Comparison of ENCODE assay signal across 9 cellular contexts in the genomic region with DNA sequence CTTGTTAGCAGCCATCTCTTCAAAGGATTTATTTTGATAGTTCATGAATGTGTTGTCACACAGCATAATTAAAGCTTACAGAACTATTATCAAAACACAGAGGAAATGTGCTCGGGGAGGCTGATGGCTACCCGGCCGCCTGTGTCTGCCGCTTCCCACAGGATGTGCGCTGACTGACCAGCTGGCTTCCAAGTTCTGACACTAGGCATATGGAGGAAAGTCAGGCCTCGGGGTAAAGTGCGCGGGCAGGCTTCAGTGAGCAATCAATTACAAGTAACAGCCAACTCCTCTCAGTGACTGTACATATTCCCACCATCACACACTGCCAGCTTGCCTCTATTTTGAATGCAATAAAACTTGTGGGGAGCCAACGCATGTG.
A peak's percentile ranks its signal among the peaks of the same experiment; 100 is the strongest.
DNase-seq lines count a peak whose midpoint lies in the region; ATAC-seq and TF ChIP-seq lines count a peak whose summit lies in the region.
"Had no signal": no experiment of that assay in that cellular context is flagged by ENCODE, and none has a peak within 500 bp of the region (broad histone marks: within the 10 kb centered on the region; RNA-seq: fewer than 3 reads in every experiment).

No MANE protein-coding gene starts in this region.

- no peak for ATAC-seq in HG02870 (IDR thresholded peaks at IDR 0.05; ENCODE audit: unreplicated experiment)

- H3K27me3 Mint-ChIP-seq in endodermal cell (ENCODE audit: insufficient read depth), result no peaks in the 10 kb centered on the region

- H3K36me3 ChIP-seq in endodermal cell (ENCODE audit: control insufficient read depth, insufficient read depth, low read length), result no peaks in the 10 kb centered on the region
- H3K36me3 ChIP-seq in effector memory CD4-positive, alpha-beta T cell (ENCODE audit: control insufficient read depth, insufficient read depth, low read length), result no peaks in the 10 kb centered on the region

- H3K9ac ChIP-seq in endodermal cell (ENCODE audit: extremely low read depth, low read length, poor library complexity, severe bottlenecking), result no peak overlapping the region

- H3K9me3 ChIP-seq in endodermal cell (ENCODE audit: control insufficient read depth, low read length), result no peaks in the 10 kb centered on the region
- no peaks in the 10 kb centered on the region for H3K9me3 ChIP-seq in effector memory CD4-positive, alpha-beta T cell (ENCODE audit: control insufficient read depth, low read length)

- no peak for DNase-seq in AG04449 (ENCODE audit: low read depth, low spot score)
- DNase-seq in NB4 (ENCODE audit: low read depth), result peak; percentile 85
- no peak for DNase-seq in endodermal cell
- peak; percentile 33 for DNase-seq in mucosa of gallbladder (ENCODE audit: low spot score)
- no peak for DNase-seq in NCI-H146 treated with DMSO at 0.1 percent for 48 hours (lab: John Stamatoyannopoulos, UW; ENCODE audit: unreplicated experiment)
- no peak for DNase-seq in effector memory CD4-positive, alpha-beta T cell
- DNase-seq in NCI-H187 treated with DMSO at 0.1 percent for 48 hours (lab: John Stamatoyannopoulos, UW), result no peak

- H3K4me3 Mint-ChIP-seq in endodermal cell, result no peak overlapping the region

- WGBS in endodermal cell (ENCODE audit: insufficient coverage in 1 of 2, insufficient read length in 1 of 2), 2 experiments, result 88 to 92% methylated on average over 4 to 9 of the region's 9 CpGs

- CTCF ChIA-PET in AG04449 (lab: Yijun Ruan, JAX), result interaction anchor here (0.7 to 1.4 kb wide), 3 partner anchors 9 to 327 kb away, joined by 3 to 4 read pairs (median 4); no protein-coding TSS in a partner anchor

- no peak for TF ChIP-seq POLR2A in NB4 (IDR thresholded peaks at IDR 0.05; ENCODE audit: extremely low read depth, insufficient read length)

- no peak overlapping the region for H3K27ac Mint-ChIP-seq in endodermal cell

- H3K27ac ChIP-seq in endodermal cell (ENCODE audit: low read depth, low read length), result peak overlapping the region; percentile 78
- H3K27ac ChIP-seq in effector memory CD4-positive, alpha-beta T cell (ENCODE audit: insufficient read depth, low read length, poor library complexity, severe bottlenecking), result no peak overlapping the region
- H3K27ac ChIP-seq: C4-2B had no signal

- H3K27me3 ChIP-seq in endodermal cell (ENCODE audit: control insufficient read depth, insufficient read depth, low read length, poor library complexity, severe bottlenecking), result no peaks in the 10 kb centered on the region
- H3K27me3 ChIP-seq in effector memory CD4-positive, alpha-beta T cell (replicated peaks; ENCODE audit: control insufficient read depth, insufficient read depth, low read length, poor library complexity, severe bottlenecking), result no peaks in the 10 kb centered on the region

- H3K4me1 Mint-ChIP-seq in endodermal cell, result peaks cover 15% of the 10 kb centered on the region

- H3K36me3 Mint-ChIP-seq in endodermal cell (ENCODE audit: low read depth), result no peaks in the 10 kb centered on the region

- H3K4me3 ChIP-seq in AG04449 (ENCODE audit: low read depth, low read length), result peak overlapping the region; percentile 10
- peak overlapping the region; percentile 49 for H3K4me3 ChIP-seq in NB4 (ENCODE audit: low read depth, low read length)
- no peak overlapping the region for H3K4me3 ChIP-seq in endodermal cell (ENCODE audit: low read length)
- no peak overlapping the region for H3K4me3 ChIP-seq in effector memory CD4-positive, alpha-beta T cell (ENCODE audit: insufficient read depth, low read depth, low read length, poor library complexity, severe bottlenecking)

- H3K4me1 ChIP-seq in endodermal cell (ENCODE audit: control insufficient read depth, insufficient read depth, low read length), result no peaks in the 10 kb centered on the region
- no peaks in the 10 kb centered on the region for H3K4me1 ChIP-seq in effector memory CD4-positive, alpha-beta T cell (ENCODE audit: control insufficient read depth, insufficient read depth, low read length, poor library complexity, severe bottlenecking)

- POLR2A ChIA-PET in AG04449 (lab: Yijun Ruan, JAX), result interaction anchor here (0.6 to 0.8 kb wide), 3 partner anchors 9 to 321 kb away, joined by 3 to 4 read pairs (median 4); no protein-coding TSS in a partner anchor

- H3K9me3 Mint-ChIP-seq in endodermal cell, result no peaks in the 10 kb centered on the region

- TF ChIP-seq CTCF in AG04449 (IDR thresholded peaks at IDR 0.05; ENCODE audit: insufficient read depth, low read length, missing control alignments) (no peak), NB4 (IDR thresholded peaks at IDR 0.05; ENCODE audit: low read depth, low read length) (no peak), endodermal cell (conservative IDR thresholded peaks at IDR 0.05) (no peak)

Comparison
In these comparisons a context has a peak if more than half of its experiments do, and no peak if none do; other contexts are left out.
1. DNase-seq: peak in NB4 (single experiment) and mucosa of gallbladder (single experiment); none in AG04449 (single experiment), endodermal cell (single experiment), NCI-H146 treated with DMSO at 0.1 percent for 48 hours (single experiment), effector memory CD4-positive, alpha-beta T cell (0 of 3) and NCI-H187 treated with DMSO at 0.1 percent for 48 hours (single experiment).
2. H3K4me3 ChIP-seq: peak in AG04449 (single experiment) and NB4 (single experiment); none in endodermal cell (single experiment) and effector memory CD4-positive, alpha-beta T cell (single experiment).